ENCODE assay signal across 9 cellular contexts in the genomic region with DNA sequence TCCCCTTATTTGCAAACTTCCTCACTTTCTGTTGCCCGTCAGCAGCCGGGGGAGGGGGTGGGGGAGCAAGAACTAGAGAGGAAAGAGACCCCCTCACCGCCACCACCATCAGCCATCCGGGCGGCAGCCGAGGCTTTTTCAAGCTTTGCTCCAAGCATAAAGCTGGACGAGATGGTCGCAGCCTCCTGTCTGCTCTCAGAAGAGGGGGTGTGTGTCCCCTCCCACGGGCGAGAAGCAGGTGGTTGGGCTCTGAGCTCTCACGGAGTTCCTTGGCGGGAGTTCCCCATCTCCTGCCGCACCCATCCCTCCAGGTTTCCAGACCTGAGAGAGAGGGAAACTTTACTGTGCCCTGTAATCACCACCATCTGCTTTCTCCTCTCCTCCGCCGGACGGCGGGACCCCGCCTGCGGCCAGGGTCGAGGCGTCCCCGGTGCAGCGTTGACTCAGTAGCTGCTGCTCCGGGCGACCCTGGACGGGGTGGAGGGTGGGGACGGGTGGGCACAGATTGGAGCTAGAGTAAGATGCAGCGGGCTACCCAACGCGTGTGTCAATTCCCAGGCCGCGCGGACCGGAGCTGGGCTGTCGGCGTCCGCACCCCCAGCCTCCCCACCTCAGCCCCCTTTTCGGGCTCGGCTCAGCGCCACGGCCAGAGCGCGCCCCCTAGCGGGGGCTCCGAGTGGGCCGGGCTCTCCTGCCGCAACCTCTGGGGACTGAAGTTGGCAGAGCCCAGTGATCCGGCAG. TPM values are rescaled to one million over a fixed set of nuclear protein-coding genes. Genes with fewer than 3 reads are reported as not detected.
DNase-seq lines count a peak whose midpoint lies in the region; ATAC-seq and TF ChIP-seq lines count a peak whose summit lies in the region.
"Had no signal": no experiment of that assay in that cellular context is flagged by ENCODE, and none has a peak within 500 bp of the region (broad histone marks: within the 10 kb centered on the region; RNA-seq: fewer than 3 reads in every experiment).

No MANE protein-coding gene starts in this region.

- TF ChIP-seq CTCF in endothelial cell (IDR thresholded peaks at IDR 0.05; ENCODE audit: unreplicated experiment) = peak; percentile 71
- peak; percentile 49 for TF ChIP-seq CTCF in psoas muscle (IDR thresholded peaks at IDR 0.05)

- H3K27me3 ChIP-seq in psoas muscle (ENCODE audit: insufficient read depth in 3 of 3, low read length in 2 of 3) = peaks cover 0 to 81% (median 13%) of the 10 kb centered on the region in 3 donors

- no peak overlapping the region for H3K27ac Mint-ChIP-seq in endothelial cell (ENCODE audit: unreplicated experiment)

- DNase-seq in NCI-H524 (lab: John Stamatoyannopoulos, UW) (peak; percentile 31 to 63), NCI-H524 treated with DMSO at 0.1 percent for 48 hours (lab: John Stamatoyannopoulos, UW) (no peak), RPMI8226 (peak; percentile 35), endothelial cell (ENCODE audit: low spot score) (peak; percentile 70), psoas muscle (peak in 1 of 2 donors; percentile 54), kidney glomerular epithelial cell (lab: John Stamatoyannopoulos, UW) (no peak)
- DNase-seq: DND-41 had no signal

- H3K4me3 Mint-ChIP-seq in endothelial cell (ENCODE audit: unreplicated experiment) = no peak overlapping the region

- peaks cover 5% of the 10 kb centered on the region for H3K4me1 ChIP-seq in psoas muscle

- 1 to 17% (median 2%) methylated on average over 20 to 48 of the region's 48 CpGs for WGBS in psoas muscle, 3 donors

- no peaks in the 10 kb centered on the region for H3K36me3 Mint-ChIP-seq in endothelial cell (ENCODE audit: low read depth, unreplicated experiment)

- H3K27ac ChIP-seq in psoas muscle = no peak overlapping the region

- no peaks in the 10 kb centered on the region for H3K9me3 ChIP-seq in psoas muscle

- no peaks in the 10 kb centered on the region for H3K36me3 ChIP-seq in psoas muscle (ENCODE audit: insufficient read depth in 1 of 2, low read depth in 1 of 2)

- H3K4me1 Mint-ChIP-seq in endothelial cell (ENCODE audit: unreplicated experiment) = peaks cover 8% of the 10 kb centered on the region

- ATAC-seq in HG02642 (IDR thresholded peaks at IDR 0.05; ENCODE audit: poor library complexity, unreplicated experiment) (peak; percentile 75), psoas muscle (peak; percentile 41 to 69 (median 60)), HG03521 (IDR thresholded peaks at IDR 0.05; ENCODE audit: unreplicated experiment) (no peak)

- peak overlapping the region; percentile 42 for H3K4me3 ChIP-seq in psoas muscle

- intact Hi-C loops in psoas muscle (cut with DNase I) = no loop called here

- H3K9me3 Mint-ChIP-seq in endothelial cell (ENCODE audit: unreplicated experiment) = no peaks in the 10 kb centered on the region

- H3K27me3 Mint-ChIP-seq in endothelial cell (ENCODE audit: unreplicated experiment) = peaks cover 7% of the 10 kb centered on the region

RNA-seq across cellular contexts. Expression of gene ARX, which starts 4.8 kb away (rescaled TPM):
- not detected for total RNA-seq in endothelial cell (ENCODE audit: unreplicated experiment)
- total RNA-seq in psoas muscle = 10 to 100 TPM in 1 of 4 donors, 1 to 10 TPM in 3; 2.7 to 12.8 (median 3.9) TPM
- 1 to 10 TPM in 2 of 3 donors, under 1 TPM in 1; 0.64 to 3.0 (median 2.6) TPM for polyA plus RNA-seq in psoas muscle

Comparison
In these comparisons a context has a peak if more than half of its experiments do, and no peak if none do; other contexts are left out.
1. DNase-seq: peak in NCI-H524 (2 of 2), RPMI8226 (single experiment) and endothelial cell (single experiment); none in NCI-H524 treated with DMSO at 0.1 percent for 48 hours (single experiment) and kidney glomerular epithelial cell (single experiment).